In genomic region chr1:55206210-55206609, GRCh38 we compare ENCODE assay signal across 21 cellular contexts.
"Had no signal": no experiment of that assay in that cellular context is flagged by ENCODE, and none has a peak within 500 bp of the region (broad histone marks: within the 10 kb centered on the region; RNA-seq: fewer than 3 reads in every experiment).

No MANE protein-coding gene starts in this region.

- H3K36me3 ChIP-seq: lower lobe of right lung, ovary, tibial nerve, uterus had no signal

- H3K4me3 Mint-ChIP-seq: activated B cell treated with CpG ODN at 0.5 μM for 24 hours; activated CD8-positive, alpha-beta T cell treated with anti-CD3 and anti-CD28 coated beads for 36 hours; activated naive CD8-positive, alpha-beta T cell treated with anti-CD3 and anti-CD28 coated beads, Interleukin-2, amount 10 ng/mL, durations not matched to agents 7 days and 5 days; activated T-cell treated with anti-CD3 and anti-CD28 coated beads, Interleukin-2, amount 50 U/mL, for 4 hours; effector memory CD8-positive, alpha-beta T cell; neural crest cell had no signal

- H3K4me3 ChIP-seq: lower lobe of right lung, ovary, tibial nerve, uterus had no signal

- ATAC-seq: activated CD8-positive, alpha-beta T cell treated with anti-CD3 and anti-CD28 coated beads for 36 hours; activated T-cell treated with anti-CD3 and anti-CD28 coated beads, Interleukin-2, amount 50 U/mL, for 4 hours; effector memory CD8-positive, alpha-beta T cell; lower lobe of right lung had no signal

- H3K27ac ChIP-seq: epithelial cell of prostate, lower lobe of right lung, ovary, uterus had no signal

- H3K27ac Mint-ChIP-seq: activated B cell treated with CpG ODN at 0.5 μM for 24 hours; activated CD8-positive, alpha-beta T cell treated with anti-CD3 and anti-CD28 coated beads for 36 hours; activated naive CD8-positive, alpha-beta T cell treated with anti-CD3 and anti-CD28 coated beads, Interleukin-2, amount 10 ng/mL, durations not matched to agents 7 days and 5 days; effector memory CD8-positive, alpha-beta T cell had no signal

- H3K27me3 Mint-ChIP-seq: activated B cell treated with CpG ODN at 0.5 μM for 24 hours; activated CD8-positive, alpha-beta T cell treated with anti-CD3 and anti-CD28 coated beads for 36 hours; activated naive CD8-positive, alpha-beta T cell treated with anti-CD3 and anti-CD28 coated beads, Interleukin-2, amount 10 ng/mL, durations not matched to agents 7 days and 5 days; effector memory CD8-positive, alpha-beta T cell had no signal

- H3K9me3 Mint-ChIP-seq: activated B cell treated with CpG ODN at 0.5 μM for 24 hours; activated CD8-positive, alpha-beta T cell treated with anti-CD3 and anti-CD28 coated beads for 36 hours; activated naive CD8-positive, alpha-beta T cell treated with anti-CD3 and anti-CD28 coated beads, Interleukin-2, amount 10 ng/mL, durations not matched to agents 7 days and 5 days; activated T-cell treated with anti-CD3 and anti-CD28 coated beads, Interleukin-2, amount 50 U/mL, for 4 hours; effector memory CD8-positive, alpha-beta T cell; neural crest cell had no signal

- H3K9me3 ChIP-seq: lower lobe of right lung, ovary, tibial nerve, uterus had no signal

- DNase-seq: activated B cell treated with CpG ODN at 0.5 μM for 24 hours; activated CD4-positive, alpha-beta T cell treated with anti-CD3 and anti-CD28 coated beads for 48 hours; activated CD8-positive, alpha-beta T cell treated with anti-CD3 and anti-CD28 coated beads for 36 hours; activated effector memory CD4-positive, alpha-beta T cell treated with anti-CD3 and anti-CD28 coated beads, Interleukin-2, amount 50 U/mL, for 16 hours; activated naive CD8-positive, alpha-beta T cell treated with anti-CD3 and anti-CD28 coated beads, Interleukin-2, amount 10 ng/mL, durations not matched to agents 7 days and 5 days; activated T-cell treated with anti-CD3 and anti-CD28 coated beads, Interleukin-2, amount 50 U/mL, for 4 hours; aorta; dermis blood vessel endothelial cell; effector memory CD8-positive, alpha-beta T cell; foreskin melanocyte; head of caudate nucleus; kidney glomerular epithelial cell; lower lobe of right lung; midbrain; ovary; stimulated activated CD4-positive, alpha-beta T cell treated with anti-CD3 and anti-CD28 coated beads, Interleukin-1b, Interleukin-23, amount 100 ng/mL, for 48 hours; T-helper 2 cell; uterus had no signal

- H3K27me3 ChIP-seq: ovary, tibial nerve, uterus had no signal
